In genomic region chr9:133510926-133511505, GRCh38 we compare ENCODE assay signal across 20 cellular contexts. TPM values are rescaled to one million over a fixed set of nuclear protein-coding genes. Genes with fewer than 3 reads are reported as not detected.
DNase-seq lines count a peak whose midpoint lies in the region; ATAC-seq and TF ChIP-seq lines count a peak whose summit lies in the region.
"Had no signal": no experiment of that assay in that cellular context is flagged by ENCODE, and none has a peak within 500 bp of the region (broad histone marks: within the 10 kb centered on the region; RNA-seq: fewer than 3 reads in every experiment).

No MANE protein-coding gene starts in this region.

- no peaks in the 10 kb centered on the region for H3K9me3 ChIP-seq in left ventricle myocardium inferior (replicated peaks)
- H3K9me3 ChIP-seq: BLaER1 treated with 17β-estradiol and CSF1 and Interleukin-3, amounts not matched to agents 10 nM and 100 nM had no signal

- no peak overlapping the region for H2BK15ac ChIP-seq in mesendoderm (replicated peaks; ENCODE audit: low read depth)

- H3K4ac ChIP-seq in mesendoderm (ENCODE audit: low read depth, low read length) = no peak overlapping the region

- H2BK5ac ChIP-seq in mesendoderm (ENCODE audit: low read length) = no peak overlapping the region

- H2AK5ac ChIP-seq in mesendoderm (ENCODE audit: low read length) = no peak overlapping the region

- H3K9ac ChIP-seq in mesendoderm (ENCODE audit: low read length) = no peak overlapping the region
- H3K9ac ChIP-seq: BLaER1 treated with 17β-estradiol and CSF1 and Interleukin-3, amounts not matched to agents 10 nM and 100 nM had no signal

- peaks cover 9 to 33% (median 25%) of the 10 kb centered on the region in 4 donors for H3K4me1 Mint-ChIP-seq in naive thymus-derived CD8-positive, alpha-beta T cell

- H3K79me1 ChIP-seq in mesendoderm (ENCODE audit: low read length) = no peaks in the 10 kb centered on the region

- H2BK120ac ChIP-seq in mesendoderm (ENCODE audit: low read depth, low read length) = no peak overlapping the region

- H3K36me3 ChIP-seq in left ventricle myocardium inferior = no peaks in the 10 kb centered on the region
- H3K36me3 ChIP-seq in mesendoderm (ENCODE audit: control insufficient read depth, insufficient read depth, low read length) = no peaks in the 10 kb centered on the region
- H3K36me3 ChIP-seq: BLaER1 treated with 17β-estradiol and CSF1 and Interleukin-3, amounts not matched to agents 10 nM and 100 nM had no signal

- ATAC-seq in left ventricle myocardium superior = no peak
- no peak for ATAC-seq in naive thymus-derived CD8-positive, alpha-beta T cell
- ATAC-seq: HepG2 had no signal

- DNase-seq in left ventricle myocardium superior (peak; percentile 22), left ventricle myocardium inferior (no peak), dorsolateral prefrontal cortex (no peak), substantia nigra (lab: John Stamatoyannopoulos, UW) (no peak), germinal center (ENCODE audit: low spot score) (no peak), mesendoderm (no peak), SIG-M5 (lab: John Stamatoyannopoulos, UW) (no peak)
- DNase-seq in naive thymus-derived CD8-positive, alpha-beta T cell = no peak
- DNase-seq: ACHN; CD4-positive, alpha-beta memory T cell; COR-L47; DMS153; DND-41; GDM1; HCEC 1CT; HFFc6 had no signal

- H3K4me3 ChIP-seq in left ventricle myocardium inferior = no peak overlapping the region
- no peak overlapping the region for H3K4me3 ChIP-seq in dorsolateral prefrontal cortex
- no peak overlapping the region for H3K4me3 ChIP-seq in mesendoderm (ENCODE audit: low read length)
- H3K4me3 ChIP-seq: BLaER1 treated with 17β-estradiol and CSF1 and Interleukin-3, amounts not matched to agents 10 nM and 100 nM had no signal

- H4K8ac ChIP-seq in mesendoderm (ENCODE audit: low read depth, low read length) = no peak overlapping the region

- POLR2A ChIA-PET in naive thymus-derived CD8-positive, alpha-beta T cell (lab: Charles Lee) = no interaction called here

- no peaks in the 10 kb centered on the region for H3K79me2 ChIP-seq in mesendoderm (ENCODE audit: control insufficient read depth, insufficient read depth, low read length)

- no peak overlapping the region for H3K23ac ChIP-seq in mesendoderm (ENCODE audit: low read length)

- H3K27ac ChIP-seq in left ventricle myocardium inferior (replicated peaks) = no peak overlapping the region
- peak overlapping the region in 38 of 59 donors; percentile 1 to 93 (median 82) for H3K27ac ChIP-seq in dorsolateral prefrontal cortex
- H3K27ac ChIP-seq in substantia nigra (ENCODE audit: low read depth, low read length, poor library complexity, severe bottlenecking) = peak overlapping the region; percentile 86
- H3K27ac ChIP-seq in mesendoderm (ENCODE audit: low read depth, low read length) = no peak overlapping the region
- H3K27ac ChIP-seq: BLaER1 treated with 17β-estradiol and CSF1 and Interleukin-3, amounts not matched to agents 10 nM and 100 nM had no signal

- no peaks in the 10 kb centered on the region for H3K9me3 Mint-ChIP-seq in naive thymus-derived CD8-positive, alpha-beta T cell
- H3K9me3 Mint-ChIP-seq: CD4-positive, alpha-beta memory T cell; HFFc6 had no signal

- WGBS in mesendoderm (ENCODE audit: extremely low coverage, insufficient coverage, low lambda C conversion rate) = no CpG with 5 or more reads among the region's 27 CpGs

- peak overlapping the region in 3 of 10 donors; percentile 17 to 47 (median 26) for H3K4me3 Mint-ChIP-seq in naive thymus-derived CD8-positive, alpha-beta T cell
- H3K4me3 Mint-ChIP-seq: CD4-positive, alpha-beta memory T cell; HFFc6 had no signal

- no peak overlapping the region for H3K56ac ChIP-seq in mesendoderm (ENCODE audit: low read length)

- H3K27me3 Mint-ChIP-seq in naive thymus-derived CD8-positive, alpha-beta T cell = no peaks in the 10 kb centered on the region

- H3K27me3 ChIP-seq in left ventricle myocardium inferior (ENCODE audit: low read depth) (peaks cover 27% of the 10 kb centered on the region), dorsolateral prefrontal cortex (no peaks in the 10 kb centered on the region), mesendoderm (ENCODE audit: insufficient read depth, low read length, poor library complexity) (no peaks in the 10 kb centered on the region)

- no peak overlapping the region for H3K18ac ChIP-seq in mesendoderm (ENCODE audit: low read length)

- peaks cover 40% of the 10 kb centered on the region for H3K4me1 ChIP-seq in left ventricle myocardium inferior
- peaks cover 7% of the 10 kb centered on the region for H3K4me1 ChIP-seq in mesendoderm (ENCODE audit: control insufficient read depth, low read depth, low read length)

- H4K5ac ChIP-seq in mesendoderm (ENCODE audit: low read length) = no peak overlapping the region

- no peaks in the 10 kb centered on the region for H3K36me3 Mint-ChIP-seq in naive thymus-derived CD8-positive, alpha-beta T cell
- H3K36me3 Mint-ChIP-seq: CD4-positive, alpha-beta memory T cell had no signal

- intact Hi-C loops in left ventricle myocardium superior (cut with micrococcal nuclease) (no loop called here), left ventricle myocardium inferior (cut with micrococcal nuclease) (no loop called here), dorsolateral prefrontal cortex (cut with DNase I) (no loop called here)

- TF ChIP-seq CTCF in left ventricle myocardium inferior (IDR thresholded peaks at IDR 0.05; ENCODE audit: borderline replicate concordance) = no peak
- no peak for TF ChIP-seq CTCF in dorsolateral prefrontal cortex (IDR thresholded peaks at IDR 0.05 in 54 of 56, conservative IDR thresholded peaks at IDR 0.05 in 2 of 56; ENCODE audit: low read depth in 1 of 56, partially characterized antibody in 56 of 56)

- peak overlapping the region in 7 of 10 donors; percentile 58 to 99 (median 97) for H3K27ac Mint-ChIP-seq in naive thymus-derived CD8-positive, alpha-beta T cell
- H3K27ac Mint-ChIP-seq: CD4-positive, alpha-beta memory T cell; HFFc6 had no signal

- H3K4me2 ChIP-seq in mesendoderm (ENCODE audit: low read length) = no peak overlapping the region
- H3K4me2 ChIP-seq: BLaER1 treated with 17β-estradiol and CSF1 and Interleukin-3, amounts not matched to agents 10 nM and 100 nM had no signal

RNA-seq across cellular contexts. Expression of gene MYMK, which starts 13.7 kb away (rescaled TPM):
- total RNA-seq in left ventricle myocardium superior = not detected
- total RNA-seq in left ventricle myocardium inferior = not detected
- 1 to 10 TPM in 5 of 120 experiments, under 1 TPM in 14, not detected in 101; 0.39 to 3.1 (median 0.75) TPM for total RNA-seq in dorsolateral prefrontal cortex
- not detected for total RNA-seq in naive thymus-derived CD8-positive, alpha-beta T cell
- polyA plus RNA-seq in naive thymus-derived CD8-positive, alpha-beta T cell = not detected
- not detected for polyA plus RNA-seq in mesendoderm (2013, experiment 1 of 2)
- polyA plus RNA-seq in mesendoderm (2013, experiment 2 of 2) = 0.08 TPM
- total RNA-seq: A172; CD4-positive, alpha-beta memory T cell; H4; HepG2; HFFc6 had no signal
- polyA plus RNA-seq: CD4-positive, alpha-beta memory T cell; HepG2 had no signal

RNA-seq across cellular contexts. Expression of gene ADAMTSL2, which starts 23.5 kb away (rescaled TPM):
- total RNA-seq in left ventricle myocardium superior (5.1 TPM), left ventricle myocardium inferior (6.0 TPM), dorsolateral prefrontal cortex (10 to 100 TPM in 118 of 120 experiments, 1 to 10 TPM in 2; 9.6 to 24.0 (median 15.4) TPM)
- under 1 TPM; 0.44 to 0.66 TPM for total RNA-seq in naive thymus-derived CD8-positive, alpha-beta T cell
- under 1 TPM in 2 of 3 donors, not detected in 1; 0.03 to 0.14 TPM for polyA plus RNA-seq in naive thymus-derived CD8-positive, alpha-beta T cell
- polyA plus RNA-seq in mesendoderm (2013, experiment 1 of 2) = 0.32 TPM
- polyA plus RNA-seq in mesendoderm (2013, experiment 2 of 2) = 0.29 TPM
- total RNA-seq: H4 had no signal

RNA-seq across cellular contexts. Expression of gene SLC2A6, which starts 32.1 kb away (rescaled TPM):
- 2.4 TPM for total RNA-seq in left ventricle myocardium superior
- total RNA-seq in left ventricle myocardium inferior = 2.0 TPM
- total RNA-seq in dorsolateral prefrontal cortex = 10 to 100 TPM; 14.8 to 39.2 (median 25.7) TPM
- 1 to 10 TPM; 8.4 to 8.7 TPM for total RNA-seq in naive thymus-derived CD8-positive, alpha-beta T cell
- polyA plus RNA-seq in naive thymus-derived CD8-positive, alpha-beta T cell = 1 to 10 TPM; 4.0 to 6.0 (median 5.6) TPM
- 12.9 TPM for polyA plus RNA-seq in mesendoderm (2013, experiment 1 of 2)
- 12.7 TPM for polyA plus RNA-seq in mesendoderm (2013, experiment 2 of 2)

RNA-seq across cellular contexts. Expression of gene CACFD1, which starts 51.2 kb away (rescaled TPM):
- total RNA-seq in left ventricle myocardium superior (11.8 TPM), left ventricle myocardium inferior (11.5 TPM), dorsolateral prefrontal cortex (10 to 100 TPM; 12.0 to 29.6 (median 18.7) TPM)
- total RNA-seq in naive thymus-derived CD8-positive, alpha-beta T cell = 1 to 10 TPM; 4.4 to 4.9 TPM
- polyA plus RNA-seq in naive thymus-derived CD8-positive, alpha-beta T cell = 1 to 10 TPM; 2.5 to 3.7 (median 3.5) TPM
- polyA plus RNA-seq in mesendoderm (2013, experiment 1 of 2) = 3.4 TPM
- polyA plus RNA-seq in mesendoderm (2013, experiment 2 of 2) = 4.1 TPM

Comparison
In these comparisons a context has a peak if more than half of its experiments do, and no peak if none do; other contexts are left out.
1. H3K27ac ChIP-seq: peak in dorsolateral prefrontal cortex (38 of 59) and substantia nigra (single experiment); none in left ventricle myocardium inferior (single experiment) and mesendoderm (single experiment).